ENCODE assay signal across 22 cellular contexts in genomic region chr21:25461730-25462129, GRCh38.
A peak's percentile ranks its signal among the peaks of the same experiment; 100 is the strongest.
DNase-seq lines count a peak whose midpoint lies in the region; ATAC-seq and TF ChIP-seq lines count a peak whose summit lies in the region.
"Had no signal": no experiment of that assay in that cellular context is flagged by ENCODE, and none has a peak within 500 bp of the region (broad histone marks: within the 10 kb centered on the region; RNA-seq: fewer than 3 reads in every experiment).

No MANE protein-coding gene starts in this region.

- H3K4me1 ChIP-seq in transverse colon: peaks cover 0 to 11% (median 0%) of the 10 kb centered on the region in 4 donors
- H3K4me1 ChIP-seq: BE2C had no signal

- POLR2A ChIA-PET in activated CD4-positive, alpha-beta memory T cell treated with anti-CD3 and anti-CD28 coated beads for 36 hours (lab: Charles Lee): interaction anchor here (0.9 to 3.0 kb wide), 7 partner anchors 27 to 114 kb away, joined by 3 to 14 read pairs (median 4); no protein-coding TSS in a partner anchor
- POLR2A ChIA-PET in activated CD4-positive, alpha-beta memory T cell treated with anti-CD3 and anti-CD28 coated beads, Interleukin-2, amount 10 ng/mL, durations not matched to agents 7 days and 5 days (lab: Charles Lee): interaction anchor here (0.6 to 1.3 kb wide), 4 partner anchors 28 to 101 kb away, joined by 3 to 4 read pairs (median 3); no protein-coding TSS in a partner anchor

- no peak overlapping the region for H3K4me3 Mint-ChIP-seq in activated CD4-positive, alpha-beta memory T cell treated with anti-CD3 and anti-CD28 coated beads for 36 hours
- H3K4me3 Mint-ChIP-seq in activated CD4-positive, alpha-beta memory T cell treated with anti-CD3 and anti-CD28 coated beads, Interleukin-2, amount 10 ng/mL, durations not matched to agents 7 days and 5 days: no peak overlapping the region
- peak overlapping the region; percentile 3 for H3K4me3 Mint-ChIP-seq in activated naive CD8-positive, alpha-beta T cell treated with anti-CD3 and anti-CD28 coated beads, Interleukin-2, amount 50 U/mL, for 24 hours

- H3K27ac Mint-ChIP-seq in activated CD4-positive, alpha-beta memory T cell treated with anti-CD3 and anti-CD28 coated beads for 36 hours: peak overlapping the region; percentile 78
- no peak overlapping the region for H3K27ac Mint-ChIP-seq in activated CD4-positive, alpha-beta memory T cell treated with anti-CD3 and anti-CD28 coated beads, Interleukin-2, amount 10 ng/mL, durations not matched to agents 7 days and 5 days
- peak overlapping the region; percentile 99 for H3K27ac Mint-ChIP-seq in activated naive CD8-positive, alpha-beta T cell treated with anti-CD3 and anti-CD28 coated beads, Interleukin-2, amount 50 U/mL, for 24 hours

- WGBS in transverse colon (ENCODE audit: low coverage in 1 of 2), 2 donors: 0 to 57% methylated on average over 1 of the region's 1 CpG

- TF ChIP-seq POLR2A in transverse colon (IDR thresholded peaks at IDR 0.05): no peak

- ATAC-seq in activated naive CD8-positive, alpha-beta T cell treated with anti-CD3 and anti-CD28 coated beads, Interleukin-2, amount 50 U/mL, for 24 hours: no peak
- ATAC-seq in GM19467 (IDR thresholded peaks at IDR 0.05; ENCODE audit: unreplicated experiment): no peak
- ATAC-seq: foreskin keratinocyte, lower lobe of right lung had no signal

- H3K36me3 ChIP-seq in transverse colon: no peaks in the 10 kb centered on the region
- H3K36me3 ChIP-seq: BE2C, lower lobe of right lung, MG63, neutrophil, spleen had no signal

- in situ Hi-C loops in transverse colon (cut with MboI; ENCODE audit: low pct_ligation_motif_present in 1 of 4, low pct_unique_long_range_greater_than_20kb in 1 of 4, low sequenced_read_pairs in 3 of 4): no loop called here

- no peak overlapping the region for H3K27ac ChIP-seq in transverse colon
- H3K27ac ChIP-seq: epithelial cell of prostate, foreskin keratinocyte, HL-60, lower lobe of right lung, neutrophil, spleen had no signal

- CTCF ChIA-PET in activated CD4-positive, alpha-beta memory T cell treated with anti-CD3 and anti-CD28 coated beads for 36 hours (lab: Charles Lee): no interaction called here
- CTCF ChIA-PET in activated CD4-positive, alpha-beta memory T cell treated with anti-CD3 and anti-CD28 coated beads, Interleukin-2, amount 10 ng/mL, durations not matched to agents 7 days and 5 days (lab: Charles Lee): no interaction called here

- no peaks in the 10 kb centered on the region for H3K27me3 Mint-ChIP-seq in activated CD4-positive, alpha-beta memory T cell treated with anti-CD3 and anti-CD28 coated beads for 36 hours
- H3K27me3 Mint-ChIP-seq in activated CD4-positive, alpha-beta memory T cell treated with anti-CD3 and anti-CD28 coated beads, Interleukin-2, amount 10 ng/mL, durations not matched to agents 7 days and 5 days: no peaks in the 10 kb centered on the region
- no peaks in the 10 kb centered on the region for H3K27me3 Mint-ChIP-seq in activated naive CD8-positive, alpha-beta T cell treated with anti-CD3 and anti-CD28 coated beads, Interleukin-2, amount 50 U/mL, for 24 hours

- H3K27me3 ChIP-seq in transverse colon: no peaks in the 10 kb centered on the region
- H3K27me3 ChIP-seq: BE2C, MG63, neutrophil, spleen had no signal

- H3K9me3 ChIP-seq in transverse colon: no peaks in the 10 kb centered on the region
- H3K9me3 ChIP-seq: BE2C, lower lobe of right lung, MG63, neutrophil, spleen had no signal

- TF ChIP-seq CTCF in GM12865 (IDR thresholded peaks at IDR 0.05; ENCODE audit: insufficient read depth, low read depth, low read length, missing control alignments) (no peak), transverse colon (IDR thresholded peaks at IDR 0.05) (no peak)

- no peak for TF ChIP-seq EP300 in transverse colon (IDR thresholded peaks at IDR 0.05; ENCODE audit: low read depth)

- peaks cover 5% of the 10 kb centered on the region for H3K9me3 Mint-ChIP-seq in activated CD4-positive, alpha-beta memory T cell treated with anti-CD3 and anti-CD28 coated beads for 36 hours
- H3K9me3 Mint-ChIP-seq in activated CD4-positive, alpha-beta memory T cell treated with anti-CD3 and anti-CD28 coated beads, Interleukin-2, amount 10 ng/mL, durations not matched to agents 7 days and 5 days: peaks cover 2% of the 10 kb centered on the region
- peaks cover 8% of the 10 kb centered on the region for H3K9me3 Mint-ChIP-seq in activated naive CD8-positive, alpha-beta T cell treated with anti-CD3 and anti-CD28 coated beads, Interleukin-2, amount 50 U/mL, for 24 hours

- H3K4me3 ChIP-seq in GM12865 (ENCODE audit: low read depth, low read length) (peak overlapping the region; percentile 59), transverse colon (no peak overlapping the region)
- H3K4me3 ChIP-seq: lower lobe of right lung, MG63, spleen had no signal

- intact Hi-C loops in activated CD4-positive, alpha-beta memory T cell treated with anti-CD3 and anti-CD28 coated beads for 36 hours (cut with micrococcal nuclease): no loop called here
- intact Hi-C loops in transverse colon (cut with DNase I; ENCODE audit: low total_unique reads): no loop called here

- peaks cover 82% of the 10 kb centered on the region for H3K4me1 Mint-ChIP-seq in activated CD4-positive, alpha-beta memory T cell treated with anti-CD3 and anti-CD28 coated beads for 36 hours (ENCODE audit: low read depth)
- H3K4me1 Mint-ChIP-seq in activated CD4-positive, alpha-beta memory T cell treated with anti-CD3 and anti-CD28 coated beads, Interleukin-2, amount 10 ng/mL, durations not matched to agents 7 days and 5 days: peaks cover 66% of the 10 kb centered on the region
- peaks cover 88% of the 10 kb centered on the region for H3K4me1 Mint-ChIP-seq in activated naive CD8-positive, alpha-beta T cell treated with anti-CD3 and anti-CD28 coated beads, Interleukin-2, amount 50 U/mL, for 24 hours

- DNase-seq in activated CD4-positive, alpha-beta memory T cell treated with anti-CD3 and anti-CD28 coated beads for 36 hours: no peak
- no peak for DNase-seq in activated CD4-positive, alpha-beta memory T cell treated with anti-CD3 and anti-CD28 coated beads, Interleukin-2, amount 10 ng/mL, durations not matched to agents 7 days and 5 days
- DNase-seq in GM12865 (ENCODE audit: low read depth): no peak
- DNase-seq in activated naive CD8-positive, alpha-beta T cell treated with anti-CD3 and anti-CD28 coated beads, Interleukin-2, amount 50 U/mL, for 24 hours: no peak
- peak; percentile 44 for DNase-seq in kidney glomerular epithelial cell (lab: John Stamatoyannopoulos, UW)
- no peak for DNase-seq in transverse colon
- DNase-seq in GOT3 (lab: John Stamatoyannopoulos, UW): no peak
- DNase-seq: BE2C; COR-L47; foreskin keratinocyte; hypothalamus; lower lobe of right lung; MG63; NCI-H1436; NCI-H524 treated with DMSO at 0.1 percent for 48 hours; spleen; stimulated activated CD4-positive, alpha-beta T cell treated with anti-CD3 and anti-CD28 coated beads, Interleukin-4, amount 100 ng/mL, for 4 hours; SW 1271 had no signal

- peaks cover 12% of the 10 kb centered on the region for H3K36me3 Mint-ChIP-seq in activated CD4-positive, alpha-beta memory T cell treated with anti-CD3 and anti-CD28 coated beads for 36 hours
- peaks cover 2% of the 10 kb centered on the region for H3K36me3 Mint-ChIP-seq in activated CD4-positive, alpha-beta memory T cell treated with anti-CD3 and anti-CD28 coated beads, Interleukin-2, amount 10 ng/mL, durations not matched to agents 7 days and 5 days (ENCODE audit: low read depth)
- H3K36me3 Mint-ChIP-seq in activated naive CD8-positive, alpha-beta T cell treated with anti-CD3 and anti-CD28 coated beads, Interleukin-2, amount 50 U/mL, for 24 hours (ENCODE audit: low read depth): peaks cover 25% of the 10 kb centered on the region
